In genomic region chr2:27955762-27956161, GRCh38 we compare ENCODE assay signal across 11 cellular contexts.
DNase-seq lines count a peak whose midpoint lies in the region; ATAC-seq and TF ChIP-seq lines count a peak whose summit lies in the region.
"Had no signal": no experiment of that assay in that cellular context is flagged by ENCODE, and none has a peak within 500 bp of the region (broad histone marks: within the 10 kb centered on the region; RNA-seq: fewer than 3 reads in every experiment).

No MANE protein-coding gene starts in this region.

- H3K36me3 Mint-ChIP-seq in activated T-cell treated with anti-CD3 and anti-CD28 coated beads, Interleukin-2, amount 50 U/mL, for 4 hours (ENCODE audit: insufficient read depth) = peaks cover 18% of the 10 kb centered on the region
- H3K36me3 Mint-ChIP-seq in activated T-helper 17 cell treated with anti-CD3 and anti-CD28 coated beads, Interleukin-2, amount 50 U/mL, for 72 hours (ENCODE audit: low read depth) = peaks cover 5% of the 10 kb centered on the region
- peaks cover 0 to 12% (median 0%) of the 10 kb centered on the region in 3 donors for H3K36me3 Mint-ChIP-seq in immature natural killer cell

- ATAC-seq in activated T-cell treated with anti-CD3 and anti-CD28 coated beads, Interleukin-2, amount 50 U/mL, for 4 hours = peak in 1 of 2 donors; percentile 9
- peak; percentile 43 for ATAC-seq in activated T-helper 17 cell treated with anti-CD3 and anti-CD28 coated beads, Interleukin-2, amount 50 U/mL, for 72 hours (replicated peaks)
- ATAC-seq in thoracic aorta (ENCODE audit: insufficient number of reproducible peaks, low FRiP score, low read depth) = no peak

- H3K27ac Mint-ChIP-seq in activated T-helper 17 cell treated with anti-CD3 and anti-CD28 coated beads, Interleukin-2, amount 50 U/mL, for 72 hours = peak overlapping the region; percentile 87
- peak overlapping the region in 3 of 6 donors; percentile 78 to 83 (median 78) for H3K27ac Mint-ChIP-seq in immature natural killer cell

- no peaks in the 10 kb centered on the region for H3K27me3 Mint-ChIP-seq in activated T-cell treated with anti-CD3 and anti-CD28 coated beads, Interleukin-2, amount 50 U/mL, for 4 hours (ENCODE audit: low read depth)
- no peaks in the 10 kb centered on the region for H3K27me3 Mint-ChIP-seq in activated T-helper 17 cell treated with anti-CD3 and anti-CD28 coated beads, Interleukin-2, amount 50 U/mL, for 72 hours
- no peaks in the 10 kb centered on the region for H3K27me3 Mint-ChIP-seq in immature natural killer cell (ENCODE audit: low read depth in 3 of 3)

- peaks cover 31 to 50% of the 10 kb centered on the region in 2 donors for H3K4me1 ChIP-seq in thoracic aorta (ENCODE audit: control insufficient read depth in 1 of 2, low read depth in 2 of 2)

- H3K9me3 Mint-ChIP-seq in activated T-cell treated with anti-CD3 and anti-CD28 coated beads, Interleukin-2, amount 50 U/mL, for 4 hours = peaks cover 9% of the 10 kb centered on the region
- H3K9me3 Mint-ChIP-seq in activated T-helper 17 cell treated with anti-CD3 and anti-CD28 coated beads, Interleukin-2, amount 50 U/mL, for 72 hours = peaks cover 3% of the 10 kb centered on the region
- H3K9me3 Mint-ChIP-seq in immature natural killer cell = no peaks in the 10 kb centered on the region

- peak overlapping the region; percentile 17 for H3K4me3 Mint-ChIP-seq in activated T-cell treated with anti-CD3 and anti-CD28 coated beads, Interleukin-2, amount 50 U/mL, for 4 hours
- H3K4me3 Mint-ChIP-seq in activated T-helper 17 cell treated with anti-CD3 and anti-CD28 coated beads, Interleukin-2, amount 50 U/mL, for 72 hours = peak overlapping the region; percentile 77
- peak overlapping the region in 4 of 5 donors; percentile 36 to 74 (median 69) for H3K4me3 Mint-ChIP-seq in immature natural killer cell

- no peaks in the 10 kb centered on the region for H3K27me3 ChIP-seq in thoracic aorta (replicated peaks; ENCODE audit: insufficient read depth)

- peaks cover 84% of the 10 kb centered on the region for H3K4me1 Mint-ChIP-seq in activated T-cell treated with anti-CD3 and anti-CD28 coated beads, Interleukin-2, amount 50 U/mL, for 4 hours (ENCODE audit: low read depth)
- peaks cover 75% of the 10 kb centered on the region for H3K4me1 Mint-ChIP-seq in activated T-helper 17 cell treated with anti-CD3 and anti-CD28 coated beads, Interleukin-2, amount 50 U/mL, for 72 hours
- H3K4me1 Mint-ChIP-seq in immature natural killer cell = peaks cover 73 to 95% of the 10 kb centered on the region in 2 donors

- no peaks in the 10 kb centered on the region for H3K9me3 ChIP-seq in thoracic aorta

- peak overlapping the region; percentile 27 to 73 for H3K27ac ChIP-seq in thoracic aorta

- no peak for DNase-seq in activated T-cell treated with anti-CD3 and anti-CD28 coated beads, Interleukin-2, amount 50 U/mL, for 4 hours
- DNase-seq in activated T-cell treated with anti-CD3 and anti-CD28 coated beads for 4 hours = no peak
- DNase-seq in immature natural killer cell = no peak
- DNase-seq in thoracic aorta (ENCODE audit: low spot score) = no peak
- no peak for DNase-seq in iPS-NIHi7 (ENCODE audit: extremely low spot score)
- no peak for DNase-seq in activated gamma-delta T cell (lab: John Stamatoyannopoulos, UW)
- no peak for DNase-seq in stimulated activated CD4-positive, alpha-beta T cell treated with anti-CD3 and anti-CD28 coated beads, Interleukin-4, amount 100 ng/mL, for 24 hours
- DNase-seq: activated CD4-positive, CD25-positive, alpha-beta regulatory T cell treated with anti-CD3 and anti-CD28 coated beads, Interleukin-2, amount 50 U/mL, for 72 hours; cerebellar nuclear complex; NCI-H1092 had no signal

- H3K36me3 ChIP-seq in thoracic aorta = no peaks in the 10 kb centered on the region

- TF ChIP-seq CTCF in thoracic aorta (IDR thresholded peaks at IDR 0.05) = no peak

- no peak overlapping the region for H3K4me3 ChIP-seq in thoracic aorta

Comparison
In these comparisons a context has a peak if more than half of its experiments do, and no peak if none do; other contexts are left out.
1. H3K4me3 Mint-ChIP-seq: peak in every context shown above with its lines; median percentile 77 in activated T-helper 17 cell treated with anti-CD3 and anti-CD28 coated beads, Interleukin-2, amount 50 U/mL, for 72 hours; 69 in immature natural killer cell; 17 in activated T-cell treated with anti-CD3 and anti-CD28 coated beads, Interleukin-2, amount 50 U/mL, for 4 hours.